22 cellular contexts compared by ENCODE assay signal in the genomic region with DNA sequence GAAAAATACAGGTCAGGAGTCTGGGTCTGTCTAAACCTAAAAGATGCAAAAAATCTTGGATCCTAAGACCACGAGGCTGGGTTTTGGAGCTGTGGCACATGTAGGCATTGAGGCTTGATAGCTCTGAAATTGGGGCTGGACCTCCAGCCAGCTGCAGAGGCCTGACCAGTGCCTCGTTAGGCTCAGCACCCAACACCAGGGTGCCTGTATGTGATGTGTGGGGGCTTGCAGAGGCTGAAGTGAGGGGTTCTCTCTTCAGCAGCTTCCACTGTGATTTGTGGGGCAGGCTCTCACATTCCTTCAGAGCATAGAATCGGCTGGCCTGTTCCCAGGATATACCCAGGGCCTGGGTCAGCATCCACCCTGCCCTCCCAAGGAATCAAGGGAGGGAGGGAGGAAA.
"Had no signal": no experiment of that assay in that cellular context is flagged by ENCODE, and none has a peak within 500 bp of the region (broad histone marks: within the 10 kb centered on the region; RNA-seq: fewer than 3 reads in every experiment).

No MANE protein-coding gene starts in this region.

- H3K9me3 ChIP-seq: thoracic aorta had no signal

- H3K4me3 ChIP-seq: coronary artery, gastroesophageal sphincter, left ventricle myocardium inferior, thoracic aorta had no signal

- H3K27me3 ChIP-seq: gastroesophageal sphincter had no signal

- ATAC-seq: gastroesophageal sphincter, natural killer cell had no signal

- H3K36me3 ChIP-seq: gastroesophageal sphincter, left ventricle myocardium inferior, thoracic aorta had no signal

- DNase-seq: activated CD4-positive, alpha-beta T cell treated with anti-CD3 and anti-CD28 coated beads for 4 hours; activated CD4-positive, alpha-beta T cell treated with anti-CD3 and anti-CD28 coated beads, Interleukin-2, amount 50 U/mL, for 48 hours; activated CD4-positive, CD25-positive, alpha-beta regulatory T cell; activated CD8-positive, alpha-beta memory T cell treated with anti-CD3 and anti-CD28 coated beads, Interleukin-2, amount 50 U/mL, for 48 hours; activated effector memory CD4-positive, alpha-beta T cell treated with Interleukin-2 at 50 U/mL for 16 hours; activated naive CD4-positive, alpha-beta T cell treated with anti-CD3 and anti-CD28 coated beads for 36 hours; activated naive CD8-positive, alpha-beta T cell treated with anti-CD3 and anti-CD28 coated beads, Interleukin-2, amount 10 ng/mL, durations not matched to agents 7 days and 5 days; activated T-cell treated with anti-CD3 and anti-CD28 coated beads, Interleukin-2, amount 50 U/mL, for 48 hours; amygdala; cerebellar nuclear complex; hypothalamus; left ventricle myocardium inferior; natural killer cell; retina; stimulated activated CD4-positive, alpha-beta T cell treated with anti-CD3 and anti-CD28 coated beads, Interleukin-2, amount 100 ng/mL, for 48 hours; stimulated activated CD8-positive, alpha-beta memory T cell treated with anti-CD3 and anti-CD28 coated beads, Interleukin-4, amount 100 ng/mL, for 48 hours; stimulated activated naive CD4-positive, alpha-beta T cell; T1000 had no signal

- H3K4me1 ChIP-seq: gastroesophageal sphincter, left ventricle myocardium inferior had no signal

- H3K27ac ChIP-seq: coronary artery, epithelial cell of prostate, gastroesophageal sphincter, left ventricle myocardium inferior, thoracic aorta had no signal
